ENCODE assay signal across 1 cellular context in genomic region chr10:5574642-5575131, GRCh38.
TF ChIP-seq lines count a peak whose summit lies in the region.

No MANE protein-coding gene starts in this region.

TF ChIP-seq in HepG2, 621 proteins besides CTCF, POLR2A, EP300 and RAD21 (continued from another document and continues in another):
- TF ChIP-seq PATZ1 (CRISPR knock-in tag; IDR thresholded peaks at IDR 0.05) (0 out of 2 replicates have a peak, but pooled peaks have one; percentile 5), NONO (IDR thresholded peaks at IDR 0.05) (no peak), NONO (CRISPR knock-in tag; conservative IDR thresholded peaks at IDR 0.05) (no peak), ATF4 (CRISPR knock-in tag; IDR thresholded peaks at IDR 0.05) (no peak), ELF3 (CRISPR knock-in tag; IDR thresholded peaks at IDR 0.05) (no peak), HNRNPUL1 (IDR thresholded peaks at IDR 0.05; ENCODE audit: low read depth, low read length) (no peak), HNRNPL (IDR thresholded peaks at IDR 0.05; ENCODE audit: low read depth, low read length) (0 out of 2 replicates have a peak, but pooled peaks have one; percentile 61), TBP (CRISPR knock-in tag; IDR thresholded peaks at IDR 0.05) (no peak), JUND (CRISPR knock-in tag; IDR thresholded peaks at IDR 0.05) (no peak), MTERF4 (CRISPR knock-in tag; IDR thresholded peaks at IDR 0.05) (no peak), ZNF644 (CRISPR knock-in tag; IDR thresholded peaks at IDR 0.05; ENCODE audit: low read depth) (no peak), ZNF782 (CRISPR knock-in tag; IDR thresholded peaks at IDR 0.05; ENCODE audit: borderline replicate concordance) (no peak), ZNF10 (CRISPR knock-in tag; IDR thresholded peaks at IDR 0.05; ENCODE audit: borderline replicate concordance, low read depth) (no peak), MED1 (CRISPR knock-in tag; IDR thresholded peaks at IDR 0.05) (0 out of 2 replicates have a peak, but pooled peaks have one; percentile 29), MXI1 (IDR thresholded peaks at IDR 0.05; ENCODE audit: borderline replicate concordance, low read depth, low read length) (no peak), PCBP2 (optimal IDR thresholded peaks at IDR 0.05; ENCODE audit: low read depth, low read length, poor library complexity, severe bottlenecking) (no peak), ARHGAP35 (CRISPR knock-in tag; IDR thresholded peaks at IDR 0.05; ENCODE audit: borderline replicate concordance) (no peak), ZBTB26 (CRISPR knock-in tag; IDR thresholded peaks at IDR 0.05; ENCODE audit: borderline replicate concordance) (no peak), ATF5 (CRISPR knock-in tag; IDR thresholded peaks at IDR 0.05; ENCODE audit: low read depth) (no peak), GABPB1 (CRISPR knock-in tag; IDR thresholded peaks at IDR 0.05) (no peak), NBN (conservative IDR thresholded peaks at IDR 0.05) (no peak), ZNF816 (CRISPR knock-in tag; IDR thresholded peaks at IDR 0.05; ENCODE audit: borderline replicate concordance) (no peak), ARNTL (CRISPR knock-in tag; IDR thresholded peaks at IDR 0.05) (no peak), ZSCAN20 (CRISPR knock-in tag; IDR thresholded peaks at IDR 0.05; ENCODE audit: borderline replicate concordance) (no peak), ZFP1 (CRISPR knock-in tag; IDR thresholded peaks at IDR 0.05) (no peak), ZBTB25 (CRISPR knock-in tag; IDR thresholded peaks at IDR 0.05) (no peak), ZNF784 (CRISPR knock-in tag; IDR thresholded peaks at IDR 0.05; ENCODE audit: borderline replicate concordance) (no peak), BHLHE40 (IDR thresholded peaks at IDR 0.05; ENCODE audit: low read length) (no peak), FOXA1 (IDR thresholded peaks at IDR 0.05) (no peak), FOXA1 (CRISPR knock-in tag; IDR thresholded peaks at IDR 0.05) (no peak), ZBTB46 (CRISPR knock-in tag; IDR thresholded peaks at IDR 0.05; ENCODE audit: borderline replicate concordance) (no peak), JUNB (CRISPR knock-in tag; IDR thresholded peaks at IDR 0.05; ENCODE audit: borderline replicate concordance) (no peak), CREB3 (CRISPR knock-in tag; IDR thresholded peaks at IDR 0.05) (no peak), KDM5B (CRISPR knock-in tag; IDR thresholded peaks at IDR 0.05; ENCODE audit: borderline replicate concordance) (peak; percentile 52; the same call in 1 of the 2 replicates), SMARCE1 (IDR thresholded peaks at IDR 0.05; ENCODE audit: borderline replicate concordance) (no peak), SMYD3 (CRISPR knock-in tag; IDR thresholded peaks at IDR 0.05) (no peak), ZNF234 (CRISPR knock-in tag; conservative IDR thresholded peaks at IDR 0.05) (no peak), NFE2L2 (IDR thresholded peaks at IDR 0.05; ENCODE audit: low read length) (no peak), ZNF740 (CRISPR knock-in tag; IDR thresholded peaks at IDR 0.05) (no peak), ZNF639 (CRISPR knock-in tag; conservative IDR thresholded peaks at IDR 0.05) (no peak), PRMT3 (CRISPR knock-in tag; IDR thresholded peaks at IDR 0.05; ENCODE audit: borderline replicate concordance, low read depth) (no peak), SP2 (CRISPR knock-in tag; IDR thresholded peaks at IDR 0.05) (no peak), ZNF235 (CRISPR knock-in tag; IDR thresholded peaks at IDR 0.05; ENCODE audit: borderline replicate concordance) (no peak), TCF7 (IDR thresholded peaks at IDR 0.05; ENCODE audit: low read depth) (no peak), SOX6 (IDR thresholded peaks at IDR 0.05) (no peak), SOX6 (CRISPR knock-in tag; IDR thresholded peaks at IDR 0.05) (0 out of 2 replicates have a peak, but pooled peaks have one; percentile 17), ETV6 (CRISPR knock-in tag; conservative IDR thresholded peaks at IDR 0.05) (no peak), ZNF891 (CRISPR knock-in tag; IDR thresholded peaks at IDR 0.05) (no peak), TBX2 (CRISPR knock-in tag; IDR thresholded peaks at IDR 0.05; ENCODE audit: borderline replicate concordance) (no peak), ZFP90 (CRISPR knock-in tag; IDR thresholded peaks at IDR 0.05; ENCODE audit: borderline replicate concordance) (no peak), REPIN1 (CRISPR knock-in tag; IDR thresholded peaks at IDR 0.05; ENCODE audit: borderline replicate concordance, low read depth) (no peak), FIP1L1 (IDR thresholded peaks at IDR 0.05; ENCODE audit: borderline replicate concordance, insufficient read depth, low read depth, low read length) (no peak), NCOR1 (IDR thresholded peaks at IDR 0.05; ENCODE audit: borderline replicate concordance, low read length) (no peak), ZNF530 (CRISPR knock-in tag; IDR thresholded peaks at IDR 0.05; ENCODE audit: low read depth) (no peak), MATR3 (CRISPR knock-in tag; IDR thresholded peaks at IDR 0.05) (no peak), SUZ12 (IDR thresholded peaks at IDR 0.05; ENCODE audit: low read depth, low read length) (no peak), ZNF121 (CRISPR knock-in tag; IDR thresholded peaks at IDR 0.05) (no peak), DMTF1 (CRISPR knock-in tag; IDR thresholded peaks at IDR 0.05) (no peak)
